8 cellular contexts compared by ENCODE assay signal in genomic region chr16:689175-689897, GRCh38. TPM values are rescaled to one million over a fixed set of nuclear protein-coding genes. Genes with fewer than 3 reads are reported as not detected.
DNase-seq lines count a peak whose midpoint lies in the region; TF ChIP-seq lines count a peak whose summit lies in the region.

No MANE protein-coding gene starts in this region.

- H3K4me1 ChIP-seq in A673 (ENCODE audit: insufficient read depth, low read length, poor library complexity, severe bottlenecking) (peaks cover 12% of the 10 kb centered on the region), mucosa of stomach (ENCODE audit: control insufficient read depth, insufficient read depth, low read length) (peaks cover 24% of the 10 kb centered on the region)

- intact Hi-C loops in A673 (cut with micrococcal nuclease; ENCODE audit: unreplicated experiment): loop anchor here (5.0 kb wide), 1 partner anchor 297 kb away; no protein-coding TSS in a partner anchor
- intact Hi-C loops in posterior vena cava (cut with DNase I): no loop called here

- H3K27ac ChIP-seq in A673 (ENCODE audit: low read depth, low read length, poor library complexity, severe bottlenecking) (peak overlapping the region; percentile 82), caudate nucleus (ENCODE audit: low read depth, low read length) (peak overlapping the region; percentile 58)

- H3K9me3 Mint-ChIP-seq in IgD-negative memory B cell: no peaks in the 10 kb centered on the region

- no peaks in the 10 kb centered on the region for H3K36me3 Mint-ChIP-seq in IgD-negative memory B cell

- H3K27me3 ChIP-seq in A673 (replicated peaks; ENCODE audit: insufficient read depth, low read depth, low read length, poor library complexity) (peaks cover 19% of the 10 kb centered on the region), mucosa of stomach (ENCODE audit: control insufficient read depth, insufficient read depth, low read length) (peaks cover 25% of the 10 kb centered on the region)

- H3K4me1 Mint-ChIP-seq in IgD-negative memory B cell: peaks cover 4 to 12% (median 10%) of the 10 kb centered on the region in 3 donors

- H3K9me3 ChIP-seq in A673 (ENCODE audit: low read depth, low read length, poor library complexity, severe bottlenecking) (no peaks in the 10 kb centered on the region), mucosa of stomach (ENCODE audit: control insufficient read depth, low read length) (no peaks in the 10 kb centered on the region)

- peak overlapping the region; percentile 89 for H3K4me3 ChIP-seq in A673 (ENCODE audit: low read depth, low read length, poor library complexity, severe bottlenecking)
- peak overlapping the region; percentile 48 for H3K4me3 ChIP-seq in mucosa of stomach (ENCODE audit: low read length)

- no peak for DNase-seq in A673 (ENCODE audit: low spot score)
- no peak for DNase-seq in caudate nucleus (lab: John Stamatoyannopoulos, UW)
- no peak for DNase-seq in posterior vena cava (ENCODE audit: low spot score)
- DNase-seq in GM20000 (ENCODE audit: low spot score): no peak
- DNase-seq in medulla oblongata (ENCODE audit: extremely low spot score): no peak
- no peak for DNase-seq in glomerular visceral epithelial cell (ENCODE audit: extremely low spot score)

- H3K36me3 ChIP-seq in A673 (ENCODE audit: insufficient read depth, low read length, poor library complexity, severe bottlenecking) (peaks cover 4% of the 10 kb centered on the region), mucosa of stomach (ENCODE audit: control insufficient read depth, insufficient read depth, low read length) (no peaks in the 10 kb centered on the region)

- BruUV-seq in A673 (replicated peaks; lab: Mats Ljungman, UMichigan): no TSS peak

- TF ChIP-seq CTCF in A673 (conservative IDR thresholded peaks at IDR 0.05; ENCODE audit: low read depth, low read length) (no peak), GM20000 (IDR thresholded peaks at IDR 0.05; ENCODE audit: extremely low read depth, missing control alignments) (no peak)

- no peaks in the 10 kb centered on the region for H3K27me3 Mint-ChIP-seq in IgD-negative memory B cell

- peak overlapping the region; percentile 88 to 98 (median 94) for H3K4me3 Mint-ChIP-seq in IgD-negative memory B cell

- CTCF ChIA-PET in A673 (lab: Charles Lee): no interaction called here

- POLR2A ChIA-PET in A673 (lab: Charles Lee; ENCODE audit: low non-redundant PET): no interaction called here

- peak overlapping the region; percentile 89 for H3K9ac ChIP-seq in mucosa of stomach (ENCODE audit: low read length)

- H3K27ac Mint-ChIP-seq in IgD-negative memory B cell: peak overlapping the region in 1 of 3 donors; percentile 92

RNA-seq across cellular contexts. Expression of gene WDR24, which starts 0.9 kb away (rescaled TPM):
- 17.7 and 18.2 TPM in 2 replicates for total RNA-seq in A673 (2021)
- polyA plus RNA-seq in IgD-negative memory B cell: 15.1 TPM
- total RNA-seq in posterior vena cava: 1 to 10 TPM; 7.4 to 7.5 TPM

RNA-seq across cellular contexts. Expression of gene JMJD8, which starts 5.2 kb away (rescaled TPM):
- total RNA-seq in A673 (2021) (78.1 and 87.1 TPM in 2 replicates), posterior vena cava (10 to 100 TPM; 49.8 to 58.9 TPM)
- polyA plus RNA-seq in IgD-negative memory B cell: 51.0 TPM

RNA-seq across cellular contexts. Expression of gene STUB1, which starts 9.1 kb away (rescaled TPM):
- total RNA-seq in A673 (2021) (88.2 and 95.2 TPM in 2 replicates), posterior vena cava (10 to 100 TPM; 73.3 to 79.7 TPM)
- polyA plus RNA-seq in IgD-negative memory B cell: 137 TPM

RNA-seq across cellular contexts. Expression of gene RHBDL1, which starts 13.9 kb away (rescaled TPM):
- total RNA-seq in A673 (2021) (1.5 and 2.3 TPM in 2 replicates), posterior vena cava (under 1 TPM; 0.71 to 0.79 TPM)
- polyA plus RNA-seq in IgD-negative memory B cell: 1.1 TPM

RNA-seq across cellular contexts. Expression of gene FBXL16, which starts 16.3 kb away (rescaled TPM):
- total RNA-seq in A673 (2021) (1.1 and 2.7 TPM in 2 replicates), posterior vena cava (not detected)
- 4.4 TPM for polyA plus RNA-seq in IgD-negative memory B cell
